ENCODE assay signal across 34 cellular contexts in genomic region chr10:98713586-98713985, GRCh38.
"Had no signal": no experiment of that assay in that cellular context is flagged by ENCODE, and none has a peak within 500 bp of the region (broad histone marks: within the 10 kb centered on the region; RNA-seq: fewer than 3 reads in every experiment).

No MANE protein-coding gene starts in this region.

- H3K27ac ChIP-seq: KMS-11 had no signal

- H3K36me3 ChIP-seq: MG63 had no signal

- DNase-seq: Karpas-422, Kasumi-1, MG63, MM.1S, MV-4-11, NCI-H1092, NCI-H1092 treated with DMSO at 0.1 percent for 48 hours, NCI-H1105, NCI-H1105 treated with DMSO at 0.1 percent for 48 hours, NCI-H1417, NCI-H1417 treated with DMSO at 0.1 percent for 48 hours, NCI-H1436, NCI-H1436 treated with DMSO at 0.1 percent for 48 hours, NCI-H146, NCI-H1694, NCI-H1694 treated with DMSO at 0.1 percent for 48 hours, NCI-H187, NCI-H187 treated with DMSO at 0.1 percent for 48 hours, NCI-H1930, NCI-H2029, NCI-H2029 treated with DMSO at 0.1 percent for 48 hours, NCI-H2081, NCI-H2081 treated with DMSO at 0.1 percent for 48 hours, NCI-H2107, NCI-H2171, NCI-H2171 treated with DMSO at 0.1 percent for 48 hours, NCI-H2227 treated with DMSO at 0.1 percent for 48 hours, NCI-H226, NCI-H345, NCI-H446, NCI-H446 treated with DMSO at 0.1 percent for 48 hours, NCI-H510A, NCI-H510A treated with DMSO at 0.1 percent for 48 hours had no signal

- H3K27me3 ChIP-seq: MG63 had no signal

- H3K9me3 ChIP-seq: MG63 had no signal

- H3K4me3 ChIP-seq: MG63 had no signal
